In genomic region chr11:18615628-18616392, GRCh38 we compare ENCODE assay signal across 8 cellular contexts. TPM values are rescaled to one million over a fixed set of nuclear protein-coding genes. Genes with fewer than 3 reads are reported as not detected.
DNase-seq lines count a peak whose midpoint lies in the region; ATAC-seq and TF ChIP-seq lines count a peak whose summit lies in the region.

No MANE protein-coding gene starts in this region.

- H3K4me1 Mint-ChIP-seq in activated T-cell treated with anti-CD3 and anti-CD28 coated beads, Interleukin-2, amount 50 U/mL, for 4 hours (ENCODE audit: low read depth), result peaks cover 51% of the 10 kb centered on the region
- peaks cover 42% of the 10 kb centered on the region for H3K4me1 Mint-ChIP-seq in T-helper 2 cell treated with Interferon-gamma antibody and Interleukin-4, amounts not matched to agents 5 μg/mL and 100 μg/mL, for 36 hours (ENCODE audit: low read depth)

- no peak for DNase-seq in activated T-cell treated with anti-CD3 and anti-CD28 coated beads, Interleukin-2, amount 50 U/mL, for 4 hours
- no peak for DNase-seq in activated T-cell treated with anti-CD3 and anti-CD28 coated beads for 4 hours
- no peak for DNase-seq in T-helper 2 cell treated with Interferon-gamma antibody and Interleukin-4, amounts not matched to agents 5 μg/mL and 100 μg/mL, for 36 hours (ENCODE audit: low spot score)
- DNase-seq in stimulated activated naive CD8-positive, alpha-beta T cell treated with anti-CD3 and anti-CD28 coated beads, Interleukin-15, Interleukin-2, amounts not matched to agents 100 U/mL and 50 U/mL, for 24 hours, result no peak
- DNase-seq in tibial nerve (ENCODE audit: low spot score in 2 of 2), result no peak
- DNase-seq in GDM1 (lab: John Stamatoyannopoulos, UW), result no peak
- DNase-seq in DMS114 treated with DMSO at 0.1 percent for 48 hours (lab: John Stamatoyannopoulos, UW; ENCODE audit: unreplicated experiment), result no peak

- peak overlapping the region; percentile 39 for H3K4me3 Mint-ChIP-seq in activated T-cell treated with anti-CD3 and anti-CD28 coated beads, Interleukin-2, amount 50 U/mL, for 4 hours
- peak overlapping the region; percentile 69 for H3K4me3 Mint-ChIP-seq in T-helper 2 cell treated with Interferon-gamma antibody and Interleukin-4, amounts not matched to agents 5 μg/mL and 100 μg/mL, for 36 hours

- TF ChIP-seq POLR2A in tibial nerve (IDR thresholded peaks at IDR 0.05), result no peak

- no peak overlapping the region for H3K4me3 ChIP-seq in tibial nerve

- 91% methylated on average over 11 of the region's 11 CpGs for WGBS in tibial nerve, 2 donors

- H3K27me3 ChIP-seq in tibial nerve, result no peaks in the 10 kb centered on the region

- H3K27ac Mint-ChIP-seq in T-helper 2 cell treated with Interferon-gamma antibody and Interleukin-4, amounts not matched to agents 5 μg/mL and 100 μg/mL, for 36 hours, result peak overlapping the region; percentile 81

- no peak overlapping the region for H3K27ac ChIP-seq in tibial nerve

- peaks cover 0 to 45% (median 26%) of the 10 kb centered on the region in 3 donors for H3K36me3 ChIP-seq in tibial nerve

- TF ChIP-seq CTCF in tibial nerve (IDR thresholded peaks at IDR 0.05), result no peak

- peak; percentile 84 to 85 for ATAC-seq in activated T-cell treated with anti-CD3 and anti-CD28 coated beads, Interleukin-2, amount 50 U/mL, for 4 hours
- ATAC-seq in HG03039 (IDR thresholded peaks at IDR 0.05; ENCODE audit: unreplicated experiment), result peak; percentile 92
- ATAC-seq in stimulated activated naive CD8-positive, alpha-beta T cell treated with anti-CD3 and anti-CD28 coated beads, Interleukin-15, Interleukin-2, amounts not matched to agents 100 U/mL and 50 U/mL, for 24 hours, result peak; percentile 63

- TF ChIP-seq EP300 in tibial nerve (IDR thresholded peaks at IDR 0.05), result no peak

- H3K4me1 ChIP-seq in tibial nerve, result peaks cover 0 to 31% (median 10%) of the 10 kb centered on the region in 4 donors

- H3K36me3 Mint-ChIP-seq in activated T-cell treated with anti-CD3 and anti-CD28 coated beads, Interleukin-2, amount 50 U/mL, for 4 hours (ENCODE audit: insufficient read depth), result peaks cover 34% of the 10 kb centered on the region
- peaks cover 36% of the 10 kb centered on the region for H3K36me3 Mint-ChIP-seq in T-helper 2 cell treated with Interferon-gamma antibody and Interleukin-4, amounts not matched to agents 5 μg/mL and 100 μg/mL, for 36 hours (ENCODE audit: low read depth)

- H3K9me3 ChIP-seq in tibial nerve, result no peaks in the 10 kb centered on the region

- H3K9me3 Mint-ChIP-seq in activated T-cell treated with anti-CD3 and anti-CD28 coated beads, Interleukin-2, amount 50 U/mL, for 4 hours, result no peaks in the 10 kb centered on the region
- H3K9me3 Mint-ChIP-seq in T-helper 2 cell treated with Interferon-gamma antibody and Interleukin-4, amounts not matched to agents 5 μg/mL and 100 μg/mL, for 36 hours, result no peaks in the 10 kb centered on the region

- no peaks in the 10 kb centered on the region for H3K27me3 Mint-ChIP-seq in activated T-cell treated with anti-CD3 and anti-CD28 coated beads, Interleukin-2, amount 50 U/mL, for 4 hours (ENCODE audit: low read depth)
- no peaks in the 10 kb centered on the region for H3K27me3 Mint-ChIP-seq in T-helper 2 cell treated with Interferon-gamma antibody and Interleukin-4, amounts not matched to agents 5 μg/mL and 100 μg/mL, for 36 hours (ENCODE audit: low read depth)

RNA-seq across cellular contexts. Expression of gene MISFA, which starts 16.2 kb away (rescaled TPM):
- total RNA-seq in activated T-cell treated with anti-CD3 and anti-CD28 coated beads, Interleukin-2, amount 50 U/mL, for 4 hours, result under 1 TPM; 0.43 to 0.96 (median 0.61) TPM
- 1 to 10 TPM in 1 of 4 donors, under 1 TPM in 1, not detected in 2; 0.30 to 2.9 TPM for total RNA-seq in tibial nerve

RNA-seq across cellular contexts. Expression of gene SPTY2D1, which starts 18.3 kb away (rescaled TPM):
- 10 to 100 TPM; 24.5 to 30.2 (median 28.2) TPM for total RNA-seq in activated T-cell treated with anti-CD3 and anti-CD28 coated beads, Interleukin-2, amount 50 U/mL, for 4 hours
- total RNA-seq in tibial nerve, result 10 to 100 TPM; 12.3 to 24.3 (median 16.9) TPM

RNA-seq across cellular contexts. Expression of gene UEVLD, which starts 27.3 kb away (rescaled TPM):
- total RNA-seq in activated T-cell treated with anti-CD3 and anti-CD28 coated beads, Interleukin-2, amount 50 U/mL, for 4 hours, result 10 to 100 TPM in 2 of 3 donors, 1 to 10 TPM in 1; 9.5 to 11.6 (median 10.8) TPM
- 10 to 100 TPM in 3 of 4 donors, 1 to 10 TPM in 1; 9.6 to 25.8 (median 15.8) TPM for total RNA-seq in tibial nerve
